14 cellular contexts compared by ENCODE assay signal in genomic region chr12:12892670-12893290, GRCh38. TPM values are rescaled to one million over a fixed set of nuclear protein-coding genes. Genes with fewer than 3 reads are reported as not detected.
A peak's percentile ranks its signal among the peaks of the same experiment; 100 is the strongest.
DNase-seq lines count a peak whose midpoint lies in the region; ATAC-seq and TF ChIP-seq lines count a peak whose summit lies in the region.
"Had no signal": no experiment of that assay in that cellular context is flagged by ENCODE, and none has a peak within 500 bp of the region (broad histone marks: within the 10 kb centered on the region; RNA-seq: fewer than 3 reads in every experiment).

No MANE protein-coding gene starts in this region.

- H3K4me2 ChIP-seq in skeletal muscle satellite cell (ENCODE audit: low read length), result peak overlapping the region; percentile 90

- peak; percentile 46 for DNase-seq in ELF-1 (ENCODE audit: low read depth, low spot score)
- DNase-seq in foreskin fibroblast, result no peak
- no peak for DNase-seq in retina
- DNase-seq in NOMO-1 treated with DMSO at 0.1 percent for 48 hours (lab: John Stamatoyannopoulos, UW; ENCODE audit: unreplicated experiment), result no peak
- no peak for DNase-seq in activated CD4-positive, alpha-beta T cell treated with anti-CD3 and anti-CD28 coated beads, Interleukin-2, amount 50 U/mL, for 4 hours
- DNase-seq in sciatic nerve (ENCODE audit: low spot score), result no peak
- DNase-seq: activated T-cell treated with anti-CD3 and anti-CD28 coated beads, Interleukin-2, amount 50 U/mL, for 48 hours; HCEC 1CT; Kasumi-1; NCI-H345 had no signal

- no peak for ATAC-seq in sciatic nerve

- no peaks in the 10 kb centered on the region for H3K36me3 ChIP-seq in skeletal muscle satellite cell (ENCODE audit: insufficient read depth, low read length)

- peaks cover 38% of the 10 kb centered on the region for H3K4me1 ChIP-seq in skeletal muscle satellite cell (ENCODE audit: control insufficient read depth, insufficient read depth, low read length)

- H3K27me3 ChIP-seq in skeletal muscle satellite cell (ENCODE audit: control insufficient read depth, insufficient read depth, low read length), result no peaks in the 10 kb centered on the region

- H3K4me3 ChIP-seq in WI38 (ENCODE audit: low read depth, low read length) (peak overlapping the region; percentile 63), foreskin fibroblast (ENCODE audit: low read depth in 1 of 2, low read length in 2 of 2) (peak overlapping the region; percentile 64 to 67), skeletal muscle satellite cell (ENCODE audit: low read length) (peak overlapping the region; percentile 70)

- peak overlapping the region; percentile 93 for H3K9ac ChIP-seq in skeletal muscle satellite cell (ENCODE audit: low read depth, low read length)

- intact Hi-C loops in sciatic nerve (cut with DNase I), result no loop called here

- H3K9me3 ChIP-seq in skeletal muscle satellite cell (replicated peaks; ENCODE audit: low read length), result no peaks in the 10 kb centered on the region

- TF ChIP-seq CTCF in WI38 (IDR thresholded peaks at IDR 0.05; ENCODE audit: low read depth, low read length) (no peak), foreskin fibroblast (IDR thresholded peaks at IDR 0.05; ENCODE audit: low read depth, low read length) (no peak)

RNA-seq across cellular contexts. Expression of gene GPRC5A, which starts 1.4 kb away (rescaled TPM):
- 11.4 and 12.7 TPM in 2 replicates for total RNA-seq in skeletal muscle satellite cell (2012; rRNA removed)
- total RNA-seq in sciatic nerve, result 9.3 TPM

RNA-seq across cellular contexts. Expression of gene GPRC5D, which starts 59.2 kb away (rescaled TPM):
- total RNA-seq in skeletal muscle satellite cell (2012; rRNA removed), result not detected in 2 replicates
- total RNA-seq in sciatic nerve, result not detected
- total RNA-seq: cardiac septum, temporal lobe had no signal
